8 cellular contexts compared by ENCODE assay signal in the genomic region with DNA sequence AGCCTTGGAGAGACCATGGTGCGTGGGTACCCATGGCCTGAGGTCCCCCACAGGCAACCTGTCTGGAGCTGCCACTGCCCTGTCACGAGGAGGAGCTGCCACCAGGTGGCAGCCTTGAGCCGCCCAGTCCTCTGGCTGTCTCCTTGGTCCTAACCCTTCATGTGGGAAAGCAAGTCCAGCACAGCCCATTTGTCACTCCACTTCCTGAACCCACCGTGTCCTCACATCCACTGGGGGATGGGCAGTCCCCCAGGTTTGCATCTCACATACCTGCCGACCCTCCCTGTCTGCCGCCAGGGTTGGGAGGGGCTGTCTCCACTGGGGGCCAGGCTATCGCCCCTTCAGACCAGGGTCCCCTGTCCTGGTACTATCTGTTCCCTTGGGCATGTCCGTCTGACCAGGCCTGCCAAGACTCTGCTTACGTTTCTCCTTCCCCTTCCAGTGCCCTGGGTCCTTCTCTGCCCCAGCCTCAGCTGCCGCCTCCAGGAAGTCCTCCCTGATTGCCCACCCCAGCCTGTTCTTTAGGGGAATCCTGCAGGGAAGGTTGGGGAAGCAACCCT. TPM values are rescaled to one million over a fixed set of nuclear protein-coding genes. Genes with fewer than 3 reads are reported as not detected.
DNase-seq lines count a peak whose midpoint lies in the region; ATAC-seq and TF ChIP-seq lines count a peak whose summit lies in the region.

No MANE protein-coding gene starts in this region.

- no peaks in the 10 kb centered on the region for H3K9me3 Mint-ChIP-seq in activated T-helper 1 cell treated with anti-CD3 and anti-CD28 coated beads, Interleukin-12 subunit alpha, Interleukin-12 subunit beta, Interleukin-2, Interleukin-4 antibody, amounts not matched to agents 30 ng/mL and 10 ng/mL and 1 ng/mL, durations not matched to agents 14 hours and 24 hours and 36 hours
- no peaks in the 10 kb centered on the region for H3K9me3 Mint-ChIP-seq in nephron

- no TSS peak for BruUV-seq in Panc1 (replicated peaks; lab: Mats Ljungman, UMichigan)

- H3K36me3 ChIP-seq in Panc1 (ENCODE audit: control insufficient read depth, insufficient read depth, low read length) (no peaks in the 10 kb centered on the region), testis (ENCODE audit: low read depth, missing control alignments) (no peaks in the 10 kb centered on the region)

- H3K9me3 ChIP-seq in Panc1 (ENCODE audit: control insufficient read depth, insufficient read depth, low read depth, low read length) (no peaks in the 10 kb centered on the region), testis (no peaks in the 10 kb centered on the region)

- no peak overlapping the region for H3K4me3 ChIP-seq in Jurkat, Clone E6-1 (ENCODE audit: low read length)
- H3K4me3 ChIP-seq in Panc1 (ENCODE audit: low read depth in 2 of 2, low read length in 2 of 2), result no peak overlapping the region
- H3K4me3 ChIP-seq in testis, result no peak overlapping the region

- DNase-seq in DMS 273 (lab: John Stamatoyannopoulos, UW; ENCODE audit: unreplicated experiment), result peak; percentile 93
- peak; percentile 62 for DNase-seq in Jurkat, Clone E6-1 (ENCODE audit: low read depth, low spot score)
- DNase-seq in Panc1 (ENCODE audit: low read depth, low spot score), result no peak
- DNase-seq in activated T-helper 1 cell treated with anti-CD3 and anti-CD28 coated beads, Interleukin-12 subunit alpha, Interleukin-12 subunit beta, Interleukin-2, Interleukin-4 antibody, amounts not matched to agents 30 ng/mL and 10 ng/mL and 1 ng/mL, durations not matched to agents 14 hours and 24 hours and 36 hours (ENCODE audit: low spot score), result peak; percentile 71
- peak; percentile 71 for DNase-seq in fibroblast of gingiva (ENCODE audit: low read depth)
- peak; percentile 82 for DNase-seq in testis

- in situ Hi-C loops in Panc1 (cut with HindIII; ENCODE audit: low pct_unique_long_range_greater_than_20kb, low sequenced_read_pairs), result no loop called here

- POLR2A ChIA-PET in Panc1 (lab: Charles Lee), result interaction anchor here (0.6 kb wide), 1 partner anchor 95 kb away, joined by 4 read pairs; no protein-coding TSS in a partner anchor

- H3K36me3 Mint-ChIP-seq in activated T-helper 1 cell treated with anti-CD3 and anti-CD28 coated beads, Interleukin-12 subunit alpha, Interleukin-12 subunit beta, Interleukin-2, Interleukin-4 antibody, amounts not matched to agents 30 ng/mL and 10 ng/mL and 1 ng/mL, durations not matched to agents 14 hours and 24 hours and 36 hours (ENCODE audit: low read depth), result peaks cover 20% of the 10 kb centered on the region
- H3K36me3 Mint-ChIP-seq in nephron (ENCODE audit: low read depth), result peaks cover 4% of the 10 kb centered on the region

- WGBS in testis, 2 donors, result 33 to 55% methylated on average over 7 to 10 of the region's 10 CpGs

- peaks cover 6% of the 10 kb centered on the region for H3K4me1 Mint-ChIP-seq in activated T-helper 1 cell treated with anti-CD3 and anti-CD28 coated beads, Interleukin-12 subunit alpha, Interleukin-12 subunit beta, Interleukin-2, Interleukin-4 antibody, amounts not matched to agents 30 ng/mL and 10 ng/mL and 1 ng/mL, durations not matched to agents 14 hours and 24 hours and 36 hours (ENCODE audit: low read depth)
- H3K4me1 Mint-ChIP-seq in nephron, result peaks cover 17% of the 10 kb centered on the region

- intact Hi-C loops in Panc1 (cut with micrococcal nuclease; ENCODE audit: unreplicated experiment) (loop anchor here (10.0 kb wide), 1 partner anchor 95 kb away; no protein-coding TSS in a partner anchor), testis (cut with DNase I; ENCODE audit: low total_unique reads) (no loop called here)
- intact Hi-C loops in activated T-helper 1 cell treated with anti-CD3 and anti-CD28 coated beads, Interleukin-12 subunit alpha, Interleukin-12 subunit beta, Interleukin-2, Interleukin-4 antibody, amounts not matched to agents 30 ng/mL and 10 ng/mL and 1 ng/mL, durations not matched to agents 14 hours and 24 hours and 36 hours (cut with micrococcal nuclease), result loop anchor here (1.0 to 5.0 kb wide), 4 partner anchors 92 to 372 kb away; partner anchors contain the start of genes ADAMTSL5, MBD3 and TCF3

- no peaks in the 10 kb centered on the region for H3K27me3 ChIP-seq in Panc1 (ENCODE audit: control insufficient read depth, insufficient read depth, low read length)
- H3K27me3 ChIP-seq in testis, result no peaks in the 10 kb centered on the region

- TF ChIP-seq CTCF in Panc1 (IDR thresholded peaks at IDR 0.05) (peak; percentile 93), nephron (IDR thresholded peaks at IDR 0.05; ENCODE audit: unreplicated experiment in 3 of 3) (peak; percentile 90 to 95 (median 93)), testis (IDR thresholded peaks at IDR 0.05) (peak; percentile 87 to 92 (median 91))

- H3K27ac ChIP-seq in Panc1 (ENCODE audit: low read length), result no peak overlapping the region
- H3K27ac ChIP-seq in testis, result no peak overlapping the region

- H3K4me3 Mint-ChIP-seq in activated T-helper 1 cell treated with anti-CD3 and anti-CD28 coated beads, Interleukin-12 subunit alpha, Interleukin-12 subunit beta, Interleukin-2, Interleukin-4 antibody, amounts not matched to agents 30 ng/mL and 10 ng/mL and 1 ng/mL, durations not matched to agents 14 hours and 24 hours and 36 hours, result peak overlapping the region; percentile 75
- H3K4me3 Mint-ChIP-seq in nephron, result peak overlapping the region; percentile 67 to 84 (median 80)

- ATAC-seq in Panc1 (peak; percentile 59), GM18511 (IDR thresholded peaks at IDR 0.05; ENCODE audit: unreplicated experiment) (no peak)

- H3K27ac Mint-ChIP-seq in activated T-helper 1 cell treated with anti-CD3 and anti-CD28 coated beads, Interleukin-12 subunit alpha, Interleukin-12 subunit beta, Interleukin-2, Interleukin-4 antibody, amounts not matched to agents 30 ng/mL and 10 ng/mL and 1 ng/mL, durations not matched to agents 14 hours and 24 hours and 36 hours, result peak overlapping the region; percentile 79
- H3K27ac Mint-ChIP-seq in nephron, result peak overlapping the region; percentile 63 to 75 (median 68)

- no peak for TF ChIP-seq POLR2A in testis (IDR thresholded peaks at IDR 0.05)

- peaks cover 5% of the 10 kb centered on the region; the same call in 1 of the 2 replicates for H3K4me1 ChIP-seq in Panc1 (ENCODE audit: control insufficient read depth, insufficient read depth, low read length)
- H3K4me1 ChIP-seq in testis, result peaks cover 26% of the 10 kb centered on the region

- H3K27me3 Mint-ChIP-seq in activated T-helper 1 cell treated with anti-CD3 and anti-CD28 coated beads, Interleukin-12 subunit alpha, Interleukin-12 subunit beta, Interleukin-2, Interleukin-4 antibody, amounts not matched to agents 30 ng/mL and 10 ng/mL and 1 ng/mL, durations not matched to agents 14 hours and 24 hours and 36 hours (ENCODE audit: insufficient read depth), result peaks cover 10% of the 10 kb centered on the region
- H3K27me3 Mint-ChIP-seq in nephron (ENCODE audit: low read depth), result peaks cover 7% of the 10 kb centered on the region

- CTCF ChIA-PET in Panc1 (lab: Charles Lee), result interaction anchor here (0.6 to 1.0 kb wide), 3 partner anchors 12 to 253 kb away, joined by 3 to 9 read pairs (median 3); no protein-coding TSS in a partner anchor

RNA-seq across cellular contexts. Expression of gene FAM174C, which starts 4.5 kb away (rescaled TPM):
- 79.3 TPM for polyA plus RNA-seq in Jurkat, Clone E6-1 (2012; ENCODE audit: insufficient read depth, insufficient read length)
- total RNA-seq in Panc1 (2021; ENCODE audit: unreplicated experiment), result 133 TPM
- 204 TPM for polyA plus RNA-seq in Panc1 (2012; ENCODE audit: insufficient read length)
- 119 and 128 TPM in 2 replicates for total RNA-seq in activated T-helper 1 cell treated with anti-CD3 and anti-CD28 coated beads, Interleukin-12 subunit alpha, Interleukin-12 subunit beta, Interleukin-2, Interleukin-4 antibody, amounts not matched to agents 30 ng/mL and 10 ng/mL and 1 ng/mL, durations not matched to agents 14 hours and 24 hours and 36 hours
- total RNA-seq in testis, result 100 to 1,000 TPM; 111 to 128 TPM
- 51.6 TPM for polyA plus RNA-seq in testis (ENCODE audit: insufficient read depth, low read depth, low replicate concordance)

RNA-seq across cellular contexts. Expression of gene EFNA2, which starts 5.8 kb away (rescaled TPM):
- polyA plus RNA-seq in Jurkat, Clone E6-1 (2012; ENCODE audit: insufficient read depth, insufficient read length), result 1.9 TPM
- total RNA-seq in Panc1 (2021; ENCODE audit: unreplicated experiment), result 7.8 TPM
- 5.9 TPM for polyA plus RNA-seq in Panc1 (2012; ENCODE audit: insufficient read length)
- not detected in 2 replicates for total RNA-seq in activated T-helper 1 cell treated with anti-CD3 and anti-CD28 coated beads, Interleukin-12 subunit alpha, Interleukin-12 subunit beta, Interleukin-2, Interleukin-4 antibody, amounts not matched to agents 30 ng/mL and 10 ng/mL and 1 ng/mL, durations not matched to agents 14 hours and 24 hours and 36 hours
- 1 to 10 TPM; 1.5 to 2.9 TPM for total RNA-seq in testis
- polyA plus RNA-seq in testis (ENCODE audit: insufficient read depth, low read depth, low replicate concordance), result 0.61 TPM

RNA-seq across cellular contexts. Expression of gene CIRBP, which starts 10.7 kb away (rescaled TPM):
- 253 TPM for polyA plus RNA-seq in Jurkat, Clone E6-1 (2012; ENCODE audit: insufficient read depth, insufficient read length)
- 66.6 TPM for total RNA-seq in Panc1 (2021; ENCODE audit: unreplicated experiment)
- polyA plus RNA-seq in Panc1 (2012; ENCODE audit: insufficient read length), result 101 TPM
- 245 and 256 TPM in 2 replicates for total RNA-seq in activated T-helper 1 cell treated with anti-CD3 and anti-CD28 coated beads, Interleukin-12 subunit alpha, Interleukin-12 subunit beta, Interleukin-2, Interleukin-4 antibody, amounts not matched to agents 30 ng/mL and 10 ng/mL and 1 ng/mL, durations not matched to agents 14 hours and 24 hours and 36 hours
- total RNA-seq in testis, result 100 to 1,000 TPM; 621 to 661 TPM
- 483 TPM for polyA plus RNA-seq in testis (ENCODE audit: insufficient read depth, low read depth, low replicate concordance)

RNA-seq across cellular contexts. Expression of gene MIDN, which starts 31.5 kb away (rescaled TPM):
- 29.9 TPM for polyA plus RNA-seq in Jurkat, Clone E6-1 (2012; ENCODE audit: insufficient read depth, insufficient read length)
- total RNA-seq in Panc1 (2021; ENCODE audit: unreplicated experiment), result 118 TPM
- polyA plus RNA-seq in Panc1 (2012; ENCODE audit: insufficient read length), result 76.9 TPM
- total RNA-seq in activated T-helper 1 cell treated with anti-CD3 and anti-CD28 coated beads, Interleukin-12 subunit alpha, Interleukin-12 subunit beta, Interleukin-2, Interleukin-4 antibody, amounts not matched to agents 30 ng/mL and 10 ng/mL and 1 ng/mL, durations not matched to agents 14 hours and 24 hours and 36 hours, result 87.6 and 91.6 TPM in 2 replicates
- total RNA-seq in testis, result 10 to 100 TPM; 38.2 to 42.4 TPM
- polyA plus RNA-seq in testis (ENCODE audit: insufficient read depth, low read depth, low replicate concordance), result 30.3 TPM

RNA-seq across cellular contexts. Expression of gene ATP5F1D, which starts 38.3 kb away (rescaled TPM):
- polyA plus RNA-seq in Jurkat, Clone E6-1 (2012; ENCODE audit: insufficient read depth, insufficient read length), result 286 TPM
- 218 TPM for total RNA-seq in Panc1 (2021; ENCODE audit: unreplicated experiment)
- polyA plus RNA-seq in Panc1 (2012; ENCODE audit: insufficient read length), result 365 TPM
- total RNA-seq in activated T-helper 1 cell treated with anti-CD3 and anti-CD28 coated beads, Interleukin-12 subunit alpha, Interleukin-12 subunit beta, Interleukin-2, Interleukin-4 antibody, amounts not matched to agents 30 ng/mL and 10 ng/mL and 1 ng/mL, durations not matched to agents 14 hours and 24 hours and 36 hours, result 234 and 239 TPM in 2 replicates
- 100 to 1,000 TPM; 104 to 166 TPM for total RNA-seq in testis
- polyA plus RNA-seq in testis (ENCODE audit: insufficient read depth, low read depth, low replicate concordance), result 94.5 TPM
